ENCODE assay signal across 12 cellular contexts in genomic region chr2:67515021-67515420, GRCh38.
"Had no signal": no experiment of that assay in that cellular context is flagged by ENCODE, and none has a peak within 500 bp of the region (broad histone marks: within the 10 kb centered on the region; RNA-seq: fewer than 3 reads in every experiment).

No MANE protein-coding gene starts in this region.

- H3K27ac Mint-ChIP-seq: activated naive CD4-positive, alpha-beta T cell treated with anti-CD3 and anti-CD28 coated beads, Interleukin-2, amount 50 U/mL, for 24 hours; stimulated activated effector memory CD8-positive, alpha-beta T cell treated with anti-CD3 and anti-CD28 coated beads, Interleukin-12 subunit alpha, Interleukin-12 subunit beta, amount 100 ng/mL, for 72 hours; T-helper 1 cell treated with Interleukin-12 subunit alpha and Interleukin-12 subunit beta and Interleukin-4 antibody, amounts not matched to agents 30 μg/mL and 1 μg/mL, for 36 hours had no signal

- H3K4me3 Mint-ChIP-seq: activated naive CD4-positive, alpha-beta T cell treated with anti-CD3 and anti-CD28 coated beads, Interleukin-2, amount 50 U/mL, for 24 hours; stimulated activated effector memory CD8-positive, alpha-beta T cell treated with anti-CD3 and anti-CD28 coated beads, Interleukin-12 subunit alpha, Interleukin-12 subunit beta, amount 100 ng/mL, for 72 hours; T-helper 1 cell treated with Interleukin-12 subunit alpha and Interleukin-12 subunit beta and Interleukin-4 antibody, amounts not matched to agents 30 μg/mL and 1 μg/mL, for 36 hours had no signal

- H3K4me1 ChIP-seq: tibial nerve had no signal

- DNase-seq: activated CD4-positive, alpha-beta T cell treated with anti-CD3 and anti-CD28 coated beads, Interleukin-2, amount 50 U/mL, for 4 hours; activated CD4-positive, CD25-positive, alpha-beta regulatory T cell treated with anti-CD3 and anti-CD28 coated beads, Interleukin-2, amount 50 U/mL, for 72 hours; activated T-cell treated with anti-CD3 and anti-CD28 coated beads, Interleukin-2, amount 50 U/mL, for 1 hour; body of pancreas; effector memory CD4-positive, alpha-beta T cell; left ventricle myocardium superior; right cardiac atrium had no signal

- H3K27ac ChIP-seq: body of pancreas, tibial nerve had no signal

- FAIRE-seq: TTC549 had no signal

- H3K9me3 Mint-ChIP-seq: activated naive CD4-positive, alpha-beta T cell treated with anti-CD3 and anti-CD28 coated beads, Interleukin-2, amount 50 U/mL, for 24 hours; stimulated activated effector memory CD8-positive, alpha-beta T cell treated with anti-CD3 and anti-CD28 coated beads, Interleukin-12 subunit alpha, Interleukin-12 subunit beta, amount 100 ng/mL, for 72 hours; T-helper 1 cell treated with Interleukin-12 subunit alpha and Interleukin-12 subunit beta and Interleukin-4 antibody, amounts not matched to agents 30 μg/mL and 1 μg/mL, for 36 hours had no signal

- H3K4me1 Mint-ChIP-seq: activated naive CD4-positive, alpha-beta T cell treated with anti-CD3 and anti-CD28 coated beads, Interleukin-2, amount 50 U/mL, for 24 hours; stimulated activated effector memory CD8-positive, alpha-beta T cell treated with anti-CD3 and anti-CD28 coated beads, Interleukin-12 subunit alpha, Interleukin-12 subunit beta, amount 100 ng/mL, for 72 hours had no signal

- H3K9me3 ChIP-seq: body of pancreas, tibial nerve had no signal

- ATAC-seq: body of pancreas; left ventricle myocardium superior; right cardiac atrium; stimulated activated effector memory CD8-positive, alpha-beta T cell treated with anti-CD3 and anti-CD28 coated beads, Interleukin-12 subunit alpha, Interleukin-12 subunit beta, amount 100 ng/mL, for 72 hours had no signal

- H3K36me3 Mint-ChIP-seq: activated naive CD4-positive, alpha-beta T cell treated with anti-CD3 and anti-CD28 coated beads, Interleukin-2, amount 50 U/mL, for 24 hours; stimulated activated effector memory CD8-positive, alpha-beta T cell treated with anti-CD3 and anti-CD28 coated beads, Interleukin-12 subunit alpha, Interleukin-12 subunit beta, amount 100 ng/mL, for 72 hours had no signal

- H3K27me3 ChIP-seq: body of pancreas, tibial nerve had no signal

- H3K36me3 ChIP-seq: tibial nerve had no signal

- H3K4me3 ChIP-seq: body of pancreas, tibial nerve had no signal
